Comparison of ENCODE assay signal across 7 cellular contexts in genomic region chr18:8988262-8988871, GRCh38.
A peak's percentile ranks its signal among the peaks of the same experiment; 100 is the strongest.
DNase-seq lines count a peak whose midpoint lies in the region; ATAC-seq, FAIRE-seq and TF ChIP-seq lines count a peak whose summit lies in the region.

No MANE protein-coding gene starts in this region.

- DNase-seq in GM13977 (ENCODE audit: low spot score) (peak; percentile 73), NCI-H2227 treated with DMSO at 0.1 percent for 48 hours (lab: John Stamatoyannopoulos, UW) (peak; percentile 62), cerebellum (ENCODE audit: low spot score) (peak; percentile 78), HepG2 (ENCODE audit: low spot score) (peak; percentile 46)
- DNase-seq in activated CD4-positive, alpha-beta T cell treated with anti-CD3 and anti-CD28 coated beads for 1 hour, result peak; percentile 18
- peak; percentile 6 to 35 (median 20) for DNase-seq in stimulated activated CD4-positive, alpha-beta T cell treated with anti-CD3 and anti-CD28 coated beads, TNF-alpha, amount 100 ng/mL, for 48 hours (ENCODE audit: low read depth in 3 of 3)

- POLR2A ChIA-PET in HepG2 (lab: Yijun Ruan, JAX), result no interaction called here

- no peak overlapping the region for H3K4me2 ChIP-seq in HepG2 (ENCODE audit: low read depth, low read length)

- no TSS peak for BruUV-seq in HepG2 (replicated peaks; lab: Mats Ljungman, UMichigan)

- no peaks in the 10 kb centered on the region for H3K79me2 ChIP-seq in HepG2 (ENCODE audit: insufficient read depth, low read length)

- TF ChIP-seq RAD21 in HepG2 (CRISPR knock-in tag; IDR thresholded peaks at IDR 0.05), result peak; percentile 75

- no peaks in the 10 kb centered on the region for H3K9me3 ChIP-seq in HepG2 (ENCODE audit: low read length)

- ATAC-seq in HG02981 (IDR thresholded peaks at IDR 0.05; ENCODE audit: unreplicated experiment) (peak; percentile 68), HepG2 (peak; percentile 97)

- TF ChIP-seq EP300 in HepG2 (IDR thresholded peaks at IDR 0.05; ENCODE audit: low read depth in 2 of 2, low read length in 2 of 2) (no peak), HepG2 (CRISPR knock-in tag; IDR thresholded peaks at IDR 0.05; ENCODE audit: borderline replicate concordance) (no peak)

- H4K20me1 ChIP-seq in HepG2 (ENCODE audit: insufficient read depth, low read length), result no peaks in the 10 kb centered on the region

- FAIRE-seq in HepG2 (lab: Jason Lieb, UNC), result peak; percentile 60

- H3K27ac ChIP-seq in HepG2 (ENCODE audit: extremely low read length, insufficient read depth, low read length), result no peak overlapping the region

- no peaks in the 10 kb centered on the region for H3K36me3 ChIP-seq in HepG2 (replicated peaks in 1 of 2; ENCODE audit: control insufficient read depth in 1 of 2, insufficient read depth in 2 of 2, low read length in 2 of 2)

- peaks cover 0 to 9% of the 10 kb centered on the region in 2 experiments; a peak in 1 of 5 replicates for H3K27me3 ChIP-seq in HepG2 (ENCODE audit: control insufficient read depth in 1 of 2, insufficient read depth in 2 of 2, low read length in 2 of 2)

- H3K4me3 ChIP-seq in HepG2 (replicated peaks in 1 of 3; ENCODE audit: insufficient read depth in 1 of 3, low read depth in 2 of 3, low read length in 3 of 3), result no peak overlapping the region

- no peak for TF ChIP-seq POLR2A in HepG2 (IDR thresholded peaks at IDR 0.05; ENCODE audit: insufficient read depth in 1 of 2, low read depth in 2 of 2, low read length in 2 of 2)

- H3K9ac ChIP-seq in HepG2 (ENCODE audit: insufficient read depth, low read depth, low read length), result no peak overlapping the region

- intact Hi-C loops in HepG2 (cut with micrococcal nuclease; ENCODE audit: unreplicated experiment), result loop anchor here (1.0 kb wide), 3 partner anchors 106 to 335 kb away; no protein-coding TSS in a partner anchor

- in situ Hi-C loops in GM13977 (cut with MboI; ENCODE audit: low pct_unique_long_range_greater_than_20kb, low sequenced_read_pairs, unreplicated experiment) (loop anchor here (25.0 kb wide), 1 partner anchor 326 kb away; no protein-coding TSS in a partner anchor), HepG2 (cut with HindIII; ENCODE audit: extremely low pct_ligation_motif_present, low pct_unique_long_range_greater_than_20kb) (no loop called here)

- H3K4me1 ChIP-seq in HepG2 (ENCODE audit: insufficient read depth, low read length), result no peaks in the 10 kb centered on the region

- 25% methylated on average over 9 of the region's 10 CpGs for WGBS in HepG2 (ENCODE audit: low lambda C conversion rate)

- CTCF ChIA-PET in HepG2 (lab: Yijun Ruan, JAX; ENCODE audit: low intra/inter-chr PET ratio, low total read pairs), result interaction anchor here (1.2 to 2.1 kb wide), 4 partner anchors 106 to 509 kb away, joined by 3 to 14 read pairs (median 12); no protein-coding TSS in a partner anchor

- TF ChIP-seq CTCF in GM13977 (IDR thresholded peaks at IDR 0.05; ENCODE audit: extremely low read depth, insufficient read depth, missing control alignments) (peak; percentile 91), HepG2 (CRISPR knock-in tag; IDR thresholded peaks at IDR 0.05) (peak; percentile 91)

- H2AFZ ChIP-seq in HepG2 (ENCODE audit: low read length), result no peak overlapping the region

TF ChIP-seq in HepG2, 621 proteins besides CTCF, POLR2A, EP300 and RAD21 (continues in another document):
- TF ChIP-seq ZNF616 (CRISPR knock-in tag; IDR thresholded peaks at IDR 0.05; ENCODE audit: low read depth) (no peak), HCFC1 (IDR thresholded peaks at IDR 0.05; ENCODE audit: low read depth, low read length) (no peak), SYNCRIP (IDR thresholded peaks at IDR 0.05; ENCODE audit: insufficient read depth, low read depth, low read length) (no peak), RXRB (CRISPR knock-in tag; IDR thresholded peaks at IDR 0.05; ENCODE audit: borderline replicate concordance) (no peak), KAT8 (CRISPR knock-in tag; IDR thresholded peaks at IDR 0.05) (no peak), ZNF407 (CRISPR knock-in tag; IDR thresholded peaks at IDR 0.05; ENCODE audit: not compliant biosample characterization) (no peak), ZNF704 (CRISPR knock-in tag; IDR thresholded peaks at IDR 0.05; ENCODE audit: borderline replicate concordance) (no peak), CEBPZ (IDR thresholded peaks at IDR 0.05; ENCODE audit: low read length) (no peak), HOXA3 (CRISPR knock-in tag; IDR thresholded peaks at IDR 0.05) (peak; percentile 21; the same call in 1 of the 2 replicates)

Comparison
In these comparisons a context has a peak if more than half of its experiments do, and no peak if none do; other contexts are left out.
1. DNase-seq: peak in every context shown above with its lines; median percentile 78 in cerebellum; 73 in GM13977; 62 in NCI-H2227 treated with DMSO at 0.1 percent for 48 hours; 46 in HepG2; 20 in stimulated activated CD4-positive, alpha-beta T cell treated with anti-CD3 and anti-CD28 coated beads, TNF-alpha, amount 100 ng/mL, for 48 hours; 18 in activated CD4-positive, alpha-beta T cell treated with anti-CD3 and anti-CD28 coated beads for 1 hour.